In the genomic region with DNA sequence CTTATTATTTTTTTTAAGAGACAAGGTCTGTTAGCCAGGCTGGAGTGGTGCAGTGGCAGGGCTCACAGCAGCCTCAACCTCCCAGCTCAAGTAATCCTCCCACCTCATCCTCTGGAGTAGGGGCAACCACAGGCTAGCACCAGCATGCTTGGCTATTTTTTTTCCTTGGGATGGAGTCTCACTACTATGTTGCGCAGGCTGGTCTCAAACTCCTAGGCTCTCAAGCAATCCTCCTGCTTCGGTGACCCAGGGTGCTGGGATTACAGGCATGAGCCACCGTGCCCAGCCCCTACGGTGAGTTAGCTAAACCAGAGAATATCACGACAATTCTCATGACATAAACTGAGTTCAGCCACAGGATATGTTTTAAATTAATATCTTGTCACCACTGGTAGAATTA, we compare ENCODE assay signal across 13 cellular contexts. TPM values are rescaled to one million over a fixed set of nuclear protein-coding genes. Genes with fewer than 3 reads are reported as not detected.
DNase-seq lines count a peak whose midpoint lies in the region; ATAC-seq and TF ChIP-seq lines count a peak whose summit lies in the region.
"Had no signal": no experiment of that assay in that cellular context is flagged by ENCODE, and none has a peak within 500 bp of the region (broad histone marks: within the 10 kb centered on the region; RNA-seq: fewer than 3 reads in every experiment).

No MANE protein-coding gene starts in this region.

- no peak for ATAC-seq in HG03159 (IDR thresholded peaks at IDR 0.05; ENCODE audit: unreplicated experiment)

- H2AK5ac ChIP-seq in mesendoderm (ENCODE audit: low read length) = no peak overlapping the region

- DNase-seq in BE2C (no peak), HAP-1 (ENCODE audit: low spot score in 2 of 2) (no peak), adipocyte (ENCODE audit: low read depth) (no peak), mesendoderm (no peak), retina (no peak), prostate gland (ENCODE audit: low spot score) (no peak), HuH-7 (ENCODE audit: low spot score) (no peak)
- DNase-seq: DMS79 treated with DMSO at 0.1 percent for 48 hours, hypothalamus, NCI-H2171 treated with DMSO at 0.1 percent for 48 hours, uterus had no signal

- H3K9ac ChIP-seq in adipocyte (ENCODE audit: low read length) = no peak overlapping the region
- peak overlapping the region; percentile 55 for H3K9ac ChIP-seq in mesendoderm (ENCODE audit: low read length)

- intact Hi-C loops in prostate gland (cut with DNase I) = loop anchor here (5.0 kb wide), 1 partner anchor 181 kb away; no protein-coding TSS in a partner anchor

- WGBS in mesendoderm (ENCODE audit: extremely low coverage, insufficient coverage, low lambda C conversion rate) = no CpG with 5 or more reads among the region's 5 CpGs
- 81% methylated on average over 5 of the region's 5 CpGs for WGBS in prostate gland

- no peak overlapping the region for H4K5ac ChIP-seq in mesendoderm (ENCODE audit: low read length)

- H4K8ac ChIP-seq in mesendoderm (ENCODE audit: low read depth, low read length) = no peak overlapping the region

- H3K4me2 ChIP-seq in mesendoderm (ENCODE audit: low read length) = peak overlapping the region; percentile 7

- no peak overlapping the region for H3K18ac ChIP-seq in mesendoderm (ENCODE audit: low read length)

- H3K4me1 ChIP-seq in BE2C = no peaks in the 10 kb centered on the region; the same call in 1 of the 2 replicates
- peaks cover 15% of the 10 kb centered on the region for H3K4me1 ChIP-seq in HAP-1
- peaks cover 22% of the 10 kb centered on the region for H3K4me1 ChIP-seq in adipocyte (ENCODE audit: control insufficient read depth, insufficient read depth, low read length)
- H3K4me1 ChIP-seq in mesendoderm (ENCODE audit: control insufficient read depth, low read depth, low read length) = peaks cover 1% of the 10 kb centered on the region
- H3K4me1 ChIP-seq in prostate gland (replicated peaks) = no peaks in the 10 kb centered on the region

- TF ChIP-seq POLR2A in prostate gland (IDR thresholded peaks at IDR 0.05) = no peak

- H3K4ac ChIP-seq in mesendoderm (ENCODE audit: low read depth, low read length) = no peak overlapping the region

- H3K56ac ChIP-seq in mesendoderm (ENCODE audit: low read length) = peak overlapping the region; percentile 47

- H3K27ac ChIP-seq in mesendoderm (ENCODE audit: low read depth, low read length) (no peak overlapping the region), prostate gland (no peak overlapping the region)
- H3K27ac ChIP-seq: SJSA1, uterus had no signal

- H2BK120ac ChIP-seq in mesendoderm (ENCODE audit: low read depth, low read length) = no peak overlapping the region

- TF ChIP-seq CTCF in BE2C (IDR thresholded peaks at IDR 0.05; ENCODE audit: low read depth, low read length) (no peak), prostate gland (IDR thresholded peaks at IDR 0.05) (no peak)

- H3K36me3 ChIP-seq in BE2C (no peaks in the 10 kb centered on the region; the same call in 1 of the 2 replicates), HAP-1 (replicated peaks) (no peaks in the 10 kb centered on the region), adipocyte (ENCODE audit: control insufficient read depth, insufficient read depth, low read length, severe bottlenecking) (no peaks in the 10 kb centered on the region), mesendoderm (ENCODE audit: control insufficient read depth, insufficient read depth, low read length) (no peaks in the 10 kb centered on the region), prostate gland (no peaks in the 10 kb centered on the region)
- H3K36me3 ChIP-seq: SJSA1, uterus had no signal

- H3K4me3 ChIP-seq in BE2C (ENCODE audit: low read depth, low read length) (peak overlapping the region; percentile 95), HAP-1 (peak overlapping the region; percentile 76), adipocyte (ENCODE audit: low read length) (peak overlapping the region; percentile 94), mesendoderm (ENCODE audit: low read length) (no peak overlapping the region), prostate gland (no peak overlapping the region)

- H2BK15ac ChIP-seq in mesendoderm (replicated peaks; ENCODE audit: low read depth) = no peak overlapping the region

- H3K27me3 ChIP-seq in BE2C (no peaks in the 10 kb centered on the region), HAP-1 (ENCODE audit: low read depth) (no peaks in the 10 kb centered on the region), adipocyte (replicated peaks; ENCODE audit: control insufficient read depth, insufficient read depth, low read length) (no peaks in the 10 kb centered on the region), mesendoderm (ENCODE audit: insufficient read depth, low read length, poor library complexity) (no peaks in the 10 kb centered on the region), prostate gland (replicated peaks; ENCODE audit: insufficient read depth) (no peaks in the 10 kb centered on the region)
- H3K27me3 ChIP-seq: SJSA1, uterus had no signal

- peaks cover 37% of the 10 kb centered on the region for H3K79me2 ChIP-seq in mesendoderm (ENCODE audit: control insufficient read depth, insufficient read depth, low read length)

- H2BK5ac ChIP-seq in mesendoderm (ENCODE audit: low read length) = no peak overlapping the region

- in situ Hi-C loops in HAP-1 (cut with MboI; ENCODE audit: low sequenced_read_pairs) = no loop called here

- no peaks in the 10 kb centered on the region for H3K9me3 ChIP-seq in BE2C
- H3K9me3 ChIP-seq in HAP-1 = no peaks in the 10 kb centered on the region
- H3K9me3 ChIP-seq in adipocyte (ENCODE audit: control insufficient read depth, low read length) = no peaks in the 10 kb centered on the region
- H3K9me3 ChIP-seq in prostate gland = no peaks in the 10 kb centered on the region
- H3K9me3 ChIP-seq: SJSA1, uterus had no signal

- no peak overlapping the region for H3K23ac ChIP-seq in mesendoderm (ENCODE audit: low read length)

- peaks cover 4% of the 10 kb centered on the region for H3K79me1 ChIP-seq in mesendoderm (ENCODE audit: low read length)

RNA-seq across cellular contexts. Expression of gene DCUN1D1, which starts 2.0 kb away (rescaled TPM):
- 9.4 TPM for polyA plus RNA-seq in BE2C (2012; ENCODE audit: insufficient read depth, insufficient read length, low read depth)
- 67.8 TPM for polyA plus RNA-seq in mesendoderm (2013, experiment 1 of 2)
- polyA plus RNA-seq in mesendoderm (2013, experiment 2 of 2) = 63.7 TPM
- total RNA-seq in prostate gland = 10 to 100 TPM; 25.5 to 25.6 TPM

Comparison
In these comparisons a context has a peak if more than half of its experiments do, and no peak if none do; other contexts are left out.
1. H3K4me3 ChIP-seq: peak in BE2C (single experiment), HAP-1 (single experiment) and adipocyte (single experiment); none in mesendoderm (single experiment) and prostate gland (0 of 2).